ENCODE assay signal across 9 cellular contexts in genomic region chr11:95088946-95089619, GRCh38. TPM values are rescaled to one million over a fixed set of nuclear protein-coding genes. Genes with fewer than 3 reads are reported as not detected.
DNase-seq lines count a peak whose midpoint lies in the region; ATAC-seq and TF ChIP-seq lines count a peak whose summit lies in the region.
"Had no signal": no experiment of that assay in that cellular context is flagged by ENCODE, and none has a peak within 500 bp of the region (broad histone marks: within the 10 kb centered on the region; RNA-seq: fewer than 3 reads in every experiment).

No MANE protein-coding gene starts in this region.

- peak overlapping the region; percentile 54 for H3K9ac ChIP-seq in HUES64 (ENCODE audit: low read depth, low read length)

- intact Hi-C loops in ascending aorta (cut with DNase I) = loop anchor here (1.0 to 10.0 kb wide), 6 partner anchors 13 to 700 kb away; partner anchors contain the start of genes FAM76B and SESN3
- intact Hi-C loops in spleen (cut with DNase I; ENCODE audit: low total_unique reads) = loop anchor here (10.0 kb wide), 1 partner anchor 616 kb away; no protein-coding TSS in a partner anchor

- peak overlapping the region; percentile 73 for H3K4me3 ChIP-seq in GM06990 (replicated peaks; ENCODE audit: low read depth, low read length)
- H3K4me3 ChIP-seq in HUES64 (ENCODE audit: low read length) = peak overlapping the region; percentile 91
- H3K4me3 ChIP-seq in ascending aorta = peak overlapping the region; percentile 82 to 97
- H3K4me3 ChIP-seq in spleen = peak overlapping the region; percentile 69 to 92 (median 83)

- H3K9me3 ChIP-seq in HUES64 (ENCODE audit: insufficient read depth, low read depth, low read length) (no peaks in the 10 kb centered on the region), ascending aorta (no peaks in the 10 kb centered on the region), spleen (no peaks in the 10 kb centered on the region)

- no peak for DNase-seq in GM06990 (ENCODE audit: extremely low read depth, insufficient read length)
- DNase-seq in ascending aorta (ENCODE audit: low spot score in 2 of 2) = no peak
- peak; percentile 71 to 73 (median 72) for DNase-seq in immature natural killer cell
- no peak for DNase-seq in spleen
- no peak for DNase-seq in GF-D8 (lab: John Stamatoyannopoulos, UW)
- DNase-seq in midbrain (lab: John Stamatoyannopoulos, UW) = no peak

- TF ChIP-seq CTCF in GM06990 (IDR thresholded peaks at IDR 0.05; ENCODE audit: insufficient read depth, low read length, poor library complexity, severe bottlenecking) = no peak
- TF ChIP-seq CTCF in ascending aorta (IDR thresholded peaks at IDR 0.05) = no peak
- TF ChIP-seq CTCF in spleen (IDR thresholded peaks at IDR 0.05 in 8 of 11, conservative IDR thresholded peaks at IDR 0.05 in 3 of 11) = no peak

- no peaks in the 10 kb centered on the region for H3K36me3 ChIP-seq in GM06990 (ENCODE audit: control insufficient read depth, insufficient read depth, low read length)
- no peaks in the 10 kb centered on the region for H3K36me3 ChIP-seq in HUES64 (ENCODE audit: insufficient read depth, low read length)
- no peaks in the 10 kb centered on the region for H3K36me3 ChIP-seq in ascending aorta
- no peaks in the 10 kb centered on the region for H3K36me3 ChIP-seq in spleen

- peak overlapping the region; percentile 89 to 97 (median 95) for H3K4me3 Mint-ChIP-seq in immature natural killer cell

- H3K9me3 Mint-ChIP-seq in immature natural killer cell = no peaks in the 10 kb centered on the region

- no peak for TF ChIP-seq POLR2A in spleen (IDR thresholded peaks at IDR 0.05)

- H3K27me3 ChIP-seq in GM06990 (replicated peaks; ENCODE audit: control insufficient read depth, insufficient read depth, low read length) (no peaks in the 10 kb centered on the region), HUES64 (ENCODE audit: insufficient read depth, low read length) (peaks cover 46% of the 10 kb centered on the region), ascending aorta (no peaks in the 10 kb centered on the region), spleen (replicated peaks in 1 of 7) (no peaks in the 10 kb centered on the region)

- H3K27ac ChIP-seq in HUES64 (ENCODE audit: low read depth, low read length) (no peak overlapping the region), ascending aorta (peak overlapping the region; percentile 90 to 94), spleen (peak overlapping the region; percentile 91 to 97 (median 94))

- WGBS in HUES64 = 22% methylated on average over 27 of the region's 27 CpGs
- 3 to 5% (median 4%) methylated on average over 19 to 27 of the region's 27 CpGs for WGBS in spleen, 5 donors

- H3K4me1 ChIP-seq in HUES64 (ENCODE audit: insufficient read depth, low read length) (peaks cover 22% of the 10 kb centered on the region; the same call in 1 of the 2 replicates), ascending aorta (peaks cover 8 to 32% of the 10 kb centered on the region in 2 donors), spleen (peaks cover 17 to 52% (median 48%) of the 10 kb centered on the region in 6 donors)

- H3K36me3 Mint-ChIP-seq in immature natural killer cell = peaks cover 0 to 5% (median 0%) of the 10 kb centered on the region in 3 donors

- peaks cover 4 to 5% (median 4%) of the 10 kb centered on the region in 3 donors for H3K27me3 Mint-ChIP-seq in immature natural killer cell (ENCODE audit: low read depth in 3 of 3)

- peaks cover 33 to 46% of the 10 kb centered on the region in 2 donors for H3K4me1 Mint-ChIP-seq in immature natural killer cell

- H3K27ac Mint-ChIP-seq in immature natural killer cell = peak overlapping the region; percentile 95 to 99 (median 97)

- peak; percentile 47 for ATAC-seq in GM21529 (IDR thresholded peaks at IDR 0.05; ENCODE audit: unreplicated experiment)

RNA-seq across cellular contexts. Expression of gene ENDOD1, which starts 0.6 kb away (rescaled TPM):
- 1.5 TPM for polyA plus RNA-seq in HUES64 (2013, experiment 1 of 2)
- 2.2 TPM for polyA plus RNA-seq in HUES64 (2013, experiment 2 of 2)
- total RNA-seq in ascending aorta (60.2 TPM), spleen (10 to 100 TPM; 34.3 to 80.5 (median 70.5) TPM)
- polyA plus RNA-seq in immature natural killer cell (10 to 100 TPM; 12.6 to 17.2 (median 15.1) TPM), spleen (10 to 100 TPM in 1 of 3 donors, 1 to 10 TPM in 2; 6.3 to 12.5 (median 9.8) TPM)

RNA-seq across cellular contexts. Expression of gene SRSF8, which starts 22.4 kb away (rescaled TPM):
- polyA plus RNA-seq in HUES64 (2013, experiment 1 of 2) = 15.9 TPM
- polyA plus RNA-seq in HUES64 (2013, experiment 2 of 2) = 14.3 TPM
- total RNA-seq in ascending aorta = 42.0 TPM
- 10 to 100 TPM; 76.2 to 92.4 (median 82.6) TPM for polyA plus RNA-seq in immature natural killer cell
- total RNA-seq in spleen = 10 to 100 TPM; 38.1 to 63.9 (median 55.7) TPM
- polyA plus RNA-seq in spleen = 10 to 100 TPM; 59.6 to 63.3 (median 62.6) TPM

RNA-seq across cellular contexts. Expression of gene KDM4F, which starts 39.9 kb away (rescaled TPM):
- polyA plus RNA-seq in HUES64 (2013, experiment 1 of 2) = not detected
- not detected for polyA plus RNA-seq in HUES64 (2013, experiment 2 of 2)
- total RNA-seq in ascending aorta (not detected), spleen (not detected)
- polyA plus RNA-seq in immature natural killer cell (not detected), spleen (not detected)
- total RNA-seq: T-helper 1 cell treated with Interleukin-12 subunit alpha and Interleukin-12 subunit beta and Interleukin-4 antibody, amounts not matched to agents 30 ng/mL and 1 ng/mL, for 36 hours had no signal

Comparison
In these comparisons a context has a peak if more than half of its experiments do, and no peak if none do; other contexts are left out.
1. DNase-seq: peak in immature natural killer cell (3 of 3); none in GM06990 (single experiment), ascending aorta (0 of 2), spleen (single experiment), GF-D8 (single experiment) and midbrain (single experiment).
2. Peak in every context shown above with its lines, with median percentiles within 50 percentile points of each other: H3K4me3 ChIP-seq.